Comparison of ENCODE assay signal across 13 cellular contexts in the genomic region with DNA sequence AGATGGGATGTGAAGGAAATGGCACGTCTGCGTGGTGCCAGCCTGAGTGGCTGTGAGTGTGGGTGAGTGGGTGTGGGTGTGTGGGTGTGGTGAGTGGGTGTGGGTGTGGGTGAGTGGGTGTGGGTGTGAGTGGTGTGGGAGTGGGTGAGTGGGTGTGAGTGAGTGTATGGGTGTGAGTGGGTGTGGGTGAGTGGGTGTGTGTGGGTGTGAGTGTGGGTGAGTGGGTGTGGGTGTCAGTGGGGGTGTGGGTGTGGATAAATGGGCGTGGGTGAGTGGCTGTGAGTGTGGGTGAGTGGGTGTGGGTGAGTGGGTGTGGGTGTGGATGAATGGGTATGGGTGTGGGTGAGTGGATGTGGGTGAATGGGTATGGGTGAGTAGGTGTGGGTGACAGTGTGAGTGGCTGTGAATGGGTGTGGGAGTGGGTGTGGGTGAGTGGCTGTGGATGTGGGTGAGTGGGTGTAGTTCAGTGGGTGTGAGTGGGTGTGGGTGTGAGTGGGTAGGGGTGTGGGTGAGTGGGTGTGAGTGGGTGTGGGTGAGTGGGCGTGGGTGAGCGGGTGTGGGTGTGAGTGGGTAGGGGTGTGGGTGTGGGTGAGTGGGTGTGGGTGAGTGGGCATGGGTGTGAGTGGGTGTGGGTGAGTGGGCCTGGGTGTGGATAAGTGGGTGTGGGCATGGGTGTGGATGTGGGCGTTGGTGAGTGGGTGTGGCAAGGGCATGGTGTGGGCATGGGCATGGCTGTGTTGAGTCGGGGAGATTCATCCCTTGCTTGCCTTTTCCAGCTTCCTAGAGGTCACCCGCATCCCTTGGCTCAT.
A peak's percentile ranks its signal among the peaks of the same experiment; 100 is the strongest.
DNase-seq lines count a peak whose midpoint lies in the region; ATAC-seq, FAIRE-seq and TF ChIP-seq lines count a peak whose summit lies in the region.
"Had no signal": no experiment of that assay in that cellular context is flagged by ENCODE, and none has a peak within 500 bp of the region (broad histone marks: within the 10 kb centered on the region; RNA-seq: fewer than 3 reads in every experiment).

No MANE protein-coding gene starts in this region.

- no peaks in the 10 kb centered on the region for H3K36me3 Mint-ChIP-seq in activated naive CD4-positive, alpha-beta T cell treated with anti-CD3 and anti-CD28 coated beads for 36 hours (ENCODE audit: low read depth)

- intact Hi-C loops in activated naive CD4-positive, alpha-beta T cell treated with anti-CD3 and anti-CD28 coated beads for 36 hours (cut with micrococcal nuclease) = no loop called here
- intact Hi-C loops in HepG2 (cut with micrococcal nuclease; ENCODE audit: unreplicated experiment) = no loop called here

- no peaks in the 10 kb centered on the region for H3K79me2 ChIP-seq in HepG2 (ENCODE audit: insufficient read depth, low read length)

- H3K27me3 ChIP-seq in HepG2 (ENCODE audit: control insufficient read depth in 1 of 2, insufficient read depth in 2 of 2, low read length in 2 of 2) (peaks cover 9 to 53% of the 10 kb centered on the region in 2 experiments; a peak in 4 of 5 replicates), thymus (ENCODE audit: control insufficient read depth, insufficient read depth) (no peaks in the 10 kb centered on the region)

- TF ChIP-seq EP300 in HepG2 (IDR thresholded peaks at IDR 0.05; ENCODE audit: low read depth in 2 of 2, low read length in 2 of 2) (no peak), HepG2 (CRISPR knock-in tag; IDR thresholded peaks at IDR 0.05; ENCODE audit: borderline replicate concordance) (no peak)

- no TSS peak for BruUV-seq in HepG2 (replicated peaks; lab: Mats Ljungman, UMichigan)

- no peak for TF ChIP-seq RAD21 in HepG2 (CRISPR knock-in tag; IDR thresholded peaks at IDR 0.05)

- H3K4me2 ChIP-seq in HepG2 (ENCODE audit: low read depth, low read length) = no peak overlapping the region

- no peak for FAIRE-seq in HepG2 (lab: Jason Lieb, UNC)
- FAIRE-seq: H54 had no signal

- no peak overlapping the region for H3K27ac ChIP-seq in HepG2 (ENCODE audit: extremely low read length, insufficient read depth, low read length)
- H3K27ac ChIP-seq in thymus (ENCODE audit: low read depth) = peak overlapping the region; percentile 5

- H4K20me1 ChIP-seq in HepG2 (ENCODE audit: insufficient read depth, low read length) = no peaks in the 10 kb centered on the region

- peaks cover 3% of the 10 kb centered on the region for H3K9me3 Mint-ChIP-seq in activated naive CD4-positive, alpha-beta T cell treated with anti-CD3 and anti-CD28 coated beads for 36 hours

- H3K36me3 ChIP-seq in HepG2 (replicated peaks in 1 of 2; ENCODE audit: control insufficient read depth in 1 of 2, insufficient read depth in 2 of 2, low read length in 2 of 2) = no peaks in the 10 kb centered on the region
- H3K36me3 ChIP-seq in thymus (ENCODE audit: control insufficient read depth, insufficient read depth) = no peaks in the 10 kb centered on the region

- H3K27me3 Mint-ChIP-seq in activated naive CD4-positive, alpha-beta T cell treated with anti-CD3 and anti-CD28 coated beads for 36 hours (ENCODE audit: low read depth) = no peaks in the 10 kb centered on the region

- H3K4me1 Mint-ChIP-seq in activated naive CD4-positive, alpha-beta T cell treated with anti-CD3 and anti-CD28 coated beads for 36 hours (ENCODE audit: low read depth) = no peaks in the 10 kb centered on the region

- H3K9me3 ChIP-seq in HepG2 (ENCODE audit: low read length) = no peaks in the 10 kb centered on the region
- H3K9me3 ChIP-seq in thymus (ENCODE audit: control insufficient read depth) = no peaks in the 10 kb centered on the region

- in situ Hi-C loops in HepG2 (cut with HindIII; ENCODE audit: extremely low pct_ligation_motif_present, low pct_unique_long_range_greater_than_20kb) (no loop called here), G401 (cut with HindIII; ENCODE audit: low sequenced_read_pairs) (no loop called here)

- H3K4me3 Mint-ChIP-seq in activated naive CD4-positive, alpha-beta T cell treated with anti-CD3 and anti-CD28 coated beads for 36 hours = no peak overlapping the region

- no peak for ATAC-seq in HepG2
- ATAC-seq: activated CD4-positive, CD25-positive, alpha-beta regulatory T cell treated with anti-CD3 and anti-CD28 coated beads, Interleukin-2, amount 50 U/mL, for 24 hours had no signal

- POLR2A ChIA-PET in HepG2 (lab: Yijun Ruan, JAX) = no interaction called here

- H2AFZ ChIP-seq in HepG2 (ENCODE audit: low read length) = no peak overlapping the region

- peak; percentile 13 for DNase-seq in activated naive CD4-positive, alpha-beta T cell treated with Interleukin-2 at 50 U/mL for 16 hours
- DNase-seq in activated naive CD4-positive, alpha-beta T cell treated with anti-CD3 and anti-CD28 coated beads for 36 hours = no peak
- peak; percentile 36 to 40 for DNase-seq in activated T-cell treated with anti-CD3 and anti-CD28 coated beads, Interleukin-2, amount 50 U/mL, for 48 hours
- DNase-seq in HepG2 (ENCODE audit: low spot score) = no peak
- no peak for DNase-seq in NCI-H748 (lab: John Stamatoyannopoulos, UW; ENCODE audit: unreplicated experiment)
- DNase-seq in G401 (ENCODE audit: low spot score) = no peak
- no peak for DNase-seq in hippocampal formation (lab: John Stamatoyannopoulos, UW)
- DNase-seq: COR-L47, NCI-H1694, NCI-H446 had no signal

- 54% methylated on average over 8 of the region's 8 CpGs for WGBS in HepG2 (ENCODE audit: low lambda C conversion rate)
- 76% methylated on average over 8 of the region's 8 CpGs for WGBS in thymus

- CTCF ChIA-PET in activated naive CD4-positive, alpha-beta T cell treated with anti-CD3 and anti-CD28 coated beads for 36 hours (lab: Charles Lee) = interaction anchor here (1.4 kb wide), 1 partner anchor 40 kb away, joined by 4 read pairs; no protein-coding TSS in a partner anchor
- CTCF ChIA-PET in HepG2 (lab: Yijun Ruan, JAX; ENCODE audit: low intra/inter-chr PET ratio, low total read pairs) = no interaction called here

- TF ChIP-seq CTCF in HepG2 (CRISPR knock-in tag; IDR thresholded peaks at IDR 0.05) = no peak

- H3K9ac ChIP-seq in HepG2 (ENCODE audit: insufficient read depth, low read depth, low read length) = no peak overlapping the region

- peaks cover 26% of the 10 kb centered on the region for H3K4me1 ChIP-seq in HepG2 (ENCODE audit: insufficient read depth, low read length)
- H3K4me1 ChIP-seq in thymus (ENCODE audit: control insufficient read depth, insufficient read depth, low read length) = no peaks in the 10 kb centered on the region

- H3K4me3 ChIP-seq in HepG2 (replicated peaks in 1 of 3; ENCODE audit: insufficient read depth in 1 of 3, low read depth in 2 of 3, low read length in 3 of 3) (no peak overlapping the region), thymus (ENCODE audit: low read length) (no peak overlapping the region)

- no peak for TF ChIP-seq POLR2A in HepG2 (IDR thresholded peaks at IDR 0.05; ENCODE audit: insufficient read depth in 1 of 2, low read depth in 2 of 2, low read length in 2 of 2)

- H3K27ac Mint-ChIP-seq in activated naive CD4-positive, alpha-beta T cell treated with anti-CD3 and anti-CD28 coated beads for 36 hours = no peak overlapping the region

TF ChIP-seq in HepG2, 621 proteins besides CTCF, POLR2A, EP300 and RAD21 (continues in another document):
- TF ChIP-seq HNRNPL (IDR thresholded peaks at IDR 0.05; ENCODE audit: low read depth, low read length) (peak; percentile 98), ZNF275 (CRISPR knock-in tag; IDR thresholded peaks at IDR 0.05; ENCODE audit: borderline replicate concordance) (0 out of 2 replicates have a peak, but pooled peaks have one; percentile 48), NR0B2 (CRISPR knock-in tag; IDR thresholded peaks at IDR 0.05) (0 out of 2 replicates have a peak, but pooled peaks have one; percentile 22), DBP (CRISPR knock-in tag; IDR thresholded peaks at IDR 0.05; ENCODE audit: not compliant biosample characterization) (no peak), RBAK (CRISPR knock-in tag; IDR thresholded peaks at IDR 0.05) (no peak), ZNF660 (CRISPR knock-in tag; IDR thresholded peaks at IDR 0.05; ENCODE audit: borderline replicate concordance, low read depth) (no peak), ZSCAN9 (CRISPR knock-in tag; IDR thresholded peaks at IDR 0.05; ENCODE audit: borderline replicate concordance) (no peak), IKZF1 (IDR thresholded peaks at IDR 0.05) (0 out of 2 replicates have a peak, but pooled peaks have one; percentile 12), MTERF4 (CRISPR knock-in tag; IDR thresholded peaks at IDR 0.05) (no peak)
- TF ChIP-seq, protein P1, sequence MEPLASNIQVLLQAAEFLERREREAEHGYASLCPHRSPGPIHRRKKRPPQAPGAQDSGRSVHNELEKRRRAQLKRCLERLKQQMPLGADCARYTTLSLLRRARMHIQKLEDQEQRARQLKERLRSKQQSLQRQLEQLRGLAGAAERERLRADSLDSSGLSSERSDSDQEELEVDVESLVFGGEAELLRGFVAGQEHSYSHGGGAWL (CRISPR knock-in tag; IDR thresholded peaks at IDR 0.05) = no peak

Comparison
In these comparisons a context has a peak if more than half of its experiments do, and no peak if none do; other contexts are left out.
1. DNase-seq: peak in activated naive CD4-positive, alpha-beta T cell treated with Interleukin-2 at 50 U/mL for 16 hours (single experiment) and activated T-cell treated with anti-CD3 and anti-CD28 coated beads, Interleukin-2, amount 50 U/mL, for 48 hours (2 of 2); none in activated naive CD4-positive, alpha-beta T cell treated with anti-CD3 and anti-CD28 coated beads for 36 hours (single experiment), HepG2 (single experiment), NCI-H748 (single experiment), G401 (single experiment) and hippocampal formation (0 of 2).